ENCODE assay signal across 27 cellular contexts in genomic region chr12:76976777-76977465, GRCh38.
DNase-seq lines count a peak whose midpoint lies in the region; ATAC-seq and TF ChIP-seq lines count a peak whose summit lies in the region.
"Had no signal": no experiment of that assay in that cellular context is flagged by ENCODE, and none has a peak within 500 bp of the region (broad histone marks: within the 10 kb centered on the region; RNA-seq: fewer than 3 reads in every experiment).

No MANE protein-coding gene starts in this region.

- TF ChIP-seq CTCF in mammary epithelial cell (conservative IDR thresholded peaks at IDR 0.05 in 1 of 2, IDR thresholded peaks at IDR 0.05 in 1 of 2; ENCODE audit: extremely low read depth in 1 of 2, insufficient read depth in 1 of 2, low read depth in 1 of 2, low read length in 2 of 2): no peak
- no peak for TF ChIP-seq CTCF in smooth muscle cell (IDR thresholded peaks at IDR 0.05; ENCODE audit: borderline replicate concordance, insufficient read depth, poor library complexity, severe bottlenecking)

- H3K36me3 ChIP-seq in mammary epithelial cell (ENCODE audit: insufficient read depth, low read length) (no peaks in the 10 kb centered on the region), smooth muscle cell (ENCODE audit: low read depth) (no peaks in the 10 kb centered on the region)
- H3K36me3 ChIP-seq: gastroesophageal sphincter had no signal

- H3K27ac ChIP-seq in mammary epithelial cell (ENCODE audit: insufficient read depth, low read depth, low read length) (no peak overlapping the region), smooth muscle cell (ENCODE audit: low read depth) (no peak overlapping the region)
- H3K27ac ChIP-seq: body of pancreas, gastroesophageal sphincter, skin epidermis had no signal

- H3K4me2 ChIP-seq in mammary epithelial cell (ENCODE audit: insufficient read depth, low read depth, low read length) (no peak overlapping the region), smooth muscle cell (no peak overlapping the region)
- H3K4me2 ChIP-seq: GM23338 had no signal

- H3K79me2 ChIP-seq in mammary epithelial cell (ENCODE audit: insufficient read depth, low read length): no peaks in the 10 kb centered on the region
- no peaks in the 10 kb centered on the region for H3K79me2 ChIP-seq in smooth muscle cell (ENCODE audit: low read depth)

- ATAC-seq in GM18511 (IDR thresholded peaks at IDR 0.05; ENCODE audit: unreplicated experiment) (no peak), GM18520 (IDR thresholded peaks at IDR 0.05; ENCODE audit: unreplicated experiment) (no peak), HG03378 (IDR thresholded peaks at IDR 0.05; ENCODE audit: unreplicated experiment) (no peak)
- ATAC-seq: activated naive CD8-positive, alpha-beta T cell treated with anti-CD3 and anti-CD28 coated beads, Interleukin-2, amount 50 U/mL, for 24 hours; body of pancreas; gastroesophageal sphincter; GM23338; left colon; natural killer cell treated with Interleukin-12 subunit alpha and Interleukin-12 subunit beta and Interleukin-15 and Interleukin-18, amount 100 ng/mL, for 72 hours; Right ventricle myocardium inferior had no signal

- H3K4me1 ChIP-seq in mammary epithelial cell (ENCODE audit: insufficient read depth, low read length) (no peaks in the 10 kb centered on the region), smooth muscle cell (ENCODE audit: low read depth) (no peaks in the 10 kb centered on the region)
- H3K4me1 ChIP-seq: body of pancreas, gastroesophageal sphincter had no signal

- in situ Hi-C loops in mammary epithelial cell (cut with MboI; ENCODE audit: low sequenced_read_pairs in 2 of 2): no loop called here

- H3K4me3 ChIP-seq in mammary epithelial cell (replicated peaks in 1 of 3; ENCODE audit: insufficient read depth in 1 of 3, low read depth in 2 of 3, low read length in 3 of 3) (no peak overlapping the region), skeletal muscle cell (ENCODE audit: low read depth, low read length) (no peak overlapping the region), smooth muscle cell (no peak overlapping the region)
- H3K4me3 ChIP-seq: body of pancreas, gastroesophageal sphincter, GM23338, skin epidermis had no signal

- H3K27me3 ChIP-seq in mammary epithelial cell (ENCODE audit: insufficient read depth, low read length): peaks cover 2% of the 10 kb centered on the region
- no peaks in the 10 kb centered on the region for H3K27me3 ChIP-seq in smooth muscle cell (ENCODE audit: low read depth)
- H3K27me3 ChIP-seq: body of pancreas, gastroesophageal sphincter had no signal

- no peaks in the 10 kb centered on the region for H3F3A ChIP-seq in smooth muscle cell (ENCODE audit: low read depth)

- H2AFZ ChIP-seq in mammary epithelial cell (ENCODE audit: low read depth, low read length): no peak overlapping the region
- H2AFZ ChIP-seq in smooth muscle cell (ENCODE audit: low read depth): no peak overlapping the region
- H2AFZ ChIP-seq: GM23338 had no signal

- CTCF ChIA-PET in mammary epithelial cell (lab: Charles Lee; ENCODE audit: low non-redundant PET): no interaction called here

- no peaks in the 10 kb centered on the region for H4K20me1 ChIP-seq in mammary epithelial cell (ENCODE audit: insufficient read depth, low read length)
- H4K20me1 ChIP-seq in smooth muscle cell (ENCODE audit: low read depth): no peaks in the 10 kb centered on the region

- DNase-seq in M059J (ENCODE audit: low read depth) (peak; percentile 7), mammary epithelial cell (peak; percentile 19), fibroblast of peridontal ligament (ENCODE audit: extremely low read depth) (peak; percentile 25), skeletal muscle cell (ENCODE audit: low read depth) (peak; percentile 10), smooth muscle cell (lab: John Stamatoyannopoulos, UW; ENCODE audit: unreplicated experiment) (no peak)
- DNase-seq: activated CD4-positive, alpha-beta T cell treated with anti-CD3 and anti-CD28 coated beads, Interleukin-2, amount 50 U/mL, for 48 hours; activated CD4-positive, CD25-positive, alpha-beta regulatory T cell treated with anti-CD3 and anti-CD28 coated beads, Interleukin-2, amount 50 U/mL, for 72 hours; activated naive CD8-positive, alpha-beta T cell treated with anti-CD3 and anti-CD28 coated beads, Interleukin-2, amount 50 U/mL, for 24 hours; activated T-cell treated with anti-CD3 and anti-CD28 coated beads, Interleukin-2, amount 50 U/mL, for 48 hours; body of pancreas; C1 segment of cervical spinal cord; COR-L47; hypothalamus; KBM-7; left colon; MM.1S; NCI-H1930; NCI-H524 treated with DMSO at 0.1 percent for 48 hours; stimulated activated naive CD4-positive, alpha-beta T cell had no signal

- WGBS in mammary epithelial cell (ENCODE audit: low coverage, missing lambda C conversion rate): 33% methylated on average over 2 of the region's 2 CpGs
- WGBS in smooth muscle cell (ENCODE audit: low lambda C conversion rate): 77% methylated on average over 2 of the region's 2 CpGs

- H3K9me3 ChIP-seq in mammary epithelial cell (replicated peaks; ENCODE audit: insufficient read depth, low read length): no peaks in the 10 kb centered on the region
- peaks cover 4% of the 10 kb centered on the region for H3K9me3 ChIP-seq in smooth muscle cell (replicated peaks; ENCODE audit: low read depth)

- intact Hi-C loops in mammary epithelial cell (cut with micrococcal nuclease): no loop called here

- H3K9ac ChIP-seq in mammary epithelial cell (ENCODE audit: insufficient read depth, low read length): no peak overlapping the region
- H3K9ac ChIP-seq in smooth muscle cell (ENCODE audit: low read depth): no peak overlapping the region

- dilution Hi-C loops in mammary epithelial cell (cut with HindIII; ENCODE audit: low sequenced_read_pairs): no loop called here

- BruUV-seq in mammary epithelial cell (replicated peaks; lab: Mats Ljungman, UMichigan): no TSS peak
